Comparison of ENCODE assay signal across 15 cellular contexts in genomic region chr3:177037241-177037640, GRCh38.
DNase-seq lines count a peak whose midpoint lies in the region; ATAC-seq, FAIRE-seq and TF ChIP-seq lines count a peak whose summit lies in the region.
"Had no signal": no experiment of that assay in that cellular context is flagged by ENCODE, and none has a peak within 500 bp of the region (broad histone marks: within the 10 kb centered on the region; RNA-seq: fewer than 3 reads in every experiment).

No MANE protein-coding gene starts in this region.

- CTCF ChIA-PET in mammary epithelial cell (lab: Charles Lee; ENCODE audit: low non-redundant PET): no interaction called here
- CTCF ChIA-PET in IMR-90 (lab: Yijun Ruan, JAX): no interaction called here

- H3K9me3 ChIP-seq in mammary epithelial cell (replicated peaks; ENCODE audit: insufficient read depth, low read length) (no peaks in the 10 kb centered on the region), breast epithelium (no peaks in the 10 kb centered on the region), IMR-90 (ENCODE audit: control insufficient read depth, insufficient read depth, low read length) (no peaks in the 10 kb centered on the region)
- H3K9me3 ChIP-seq: thyroid gland had no signal

- H2AFZ ChIP-seq in mammary epithelial cell (ENCODE audit: low read depth, low read length) (no peak overlapping the region), IMR-90 (replicated peaks; ENCODE audit: low read length, poor library complexity) (no peak overlapping the region)

- no peak overlapping the region for H2AK9ac ChIP-seq in IMR-90 (replicated peaks; ENCODE audit: low read depth, low read length, poor library complexity)

- no peak overlapping the region for H3K4ac ChIP-seq in IMR-90 (ENCODE audit: low read depth, low read length)

- dilution Hi-C loops in mammary epithelial cell (cut with HindIII; ENCODE audit: low sequenced_read_pairs) (no loop called here), IMR-90 (cut with HindIII; ENCODE audit: low sequenced_read_pairs, unreplicated experiment) (no loop called here)

- intact Hi-C loops in mammary epithelial cell (cut with micrococcal nuclease): no loop called here
- intact Hi-C loops in breast epithelium (cut with DNase I; ENCODE audit: low total_unique reads): no loop called here
- intact Hi-C loops in IMR-90 (cut with micrococcal nuclease): no loop called here

- no peak overlapping the region for H4K8ac ChIP-seq in IMR-90 (ENCODE audit: low read depth in 2 of 2, low read length in 2 of 2)

- POLR2A ChIA-PET in IMR-90 (lab: Charles Lee; ENCODE audit: unreplicated experiment): no interaction called here

- no peaks in the 10 kb centered on the region for H3K27me3 ChIP-seq in mammary epithelial cell (ENCODE audit: insufficient read depth, low read length)
- H3K27me3 ChIP-seq in breast epithelium: no peaks in the 10 kb centered on the region
- H3K27me3 ChIP-seq in IMR-90 (ENCODE audit: control insufficient read depth, insufficient read depth, low read length): no peaks in the 10 kb centered on the region
- no peaks in the 10 kb centered on the region for H3K27me3 ChIP-seq in bronchial epithelial cell (ENCODE audit: control insufficient read depth, insufficient read depth, low read length)
- H3K27me3 ChIP-seq: thyroid gland had no signal

- H3K4me2 ChIP-seq in mammary epithelial cell (ENCODE audit: insufficient read depth, low read depth, low read length): no peak overlapping the region
- no peak overlapping the region for H3K4me2 ChIP-seq in IMR-90 (ENCODE audit: low read depth, low read length)

- in situ Hi-C loops in mammary epithelial cell (cut with MboI; ENCODE audit: low sequenced_read_pairs in 2 of 2) (no loop called here), IMR-90 (cut with MboI; ENCODE audit: low sequenced_read_pairs) (no loop called here)

- no peak overlapping the region for H4K5ac ChIP-seq in IMR-90 (ENCODE audit: low read depth, low read length)

- no peak overlapping the region for H3K18ac ChIP-seq in IMR-90 (ENCODE audit: low read depth, low read length)

- no peak overlapping the region for H3K27ac ChIP-seq in mammary epithelial cell (ENCODE audit: insufficient read depth, low read depth, low read length)
- H3K27ac ChIP-seq in breast epithelium: no peak overlapping the region
- H3K27ac ChIP-seq in IMR-90 (ENCODE audit: insufficient read depth, low read length): no peak overlapping the region
- H3K27ac ChIP-seq: thyroid gland had no signal

- TF ChIP-seq CTCF in mammary epithelial cell (conservative IDR thresholded peaks at IDR 0.05 in 1 of 2, IDR thresholded peaks at IDR 0.05 in 1 of 2; ENCODE audit: extremely low read depth in 1 of 2, insufficient read depth in 1 of 2, low read depth in 1 of 2, low read length in 2 of 2): no peak
- no peak for TF ChIP-seq CTCF in breast epithelium (IDR thresholded peaks at IDR 0.05)
- no peak for TF ChIP-seq CTCF in IMR-90 (conservative IDR thresholded peaks at IDR 0.05; ENCODE audit: low read depth, low read length)
- no peak for TF ChIP-seq CTCF in bronchial epithelial cell (IDR thresholded peaks at IDR 0.05; ENCODE audit: insufficient read depth, low read length, severe bottlenecking)

- no peak overlapping the region for H3K23ac ChIP-seq in IMR-90 (ENCODE audit: low read depth, low read length)

- no peak overlapping the region for H3K56ac ChIP-seq in IMR-90 (ENCODE audit: extremely low read depth, insufficient read depth, low read length)

- H3K36me3 ChIP-seq in mammary epithelial cell (ENCODE audit: insufficient read depth, low read length) (peaks cover 35% of the 10 kb centered on the region), breast epithelium (no peaks in the 10 kb centered on the region), IMR-90 (ENCODE audit: control insufficient read depth, insufficient read depth, low read length) (peaks cover 30% of the 10 kb centered on the region), bronchial epithelial cell (ENCODE audit: control insufficient read depth, insufficient read depth, low read length) (peaks cover 9% of the 10 kb centered on the region)

- H3K9me1 ChIP-seq in IMR-90 (ENCODE audit: insufficient read depth, low read length): peaks cover 5% of the 10 kb centered on the region

- H3K79me1 ChIP-seq in IMR-90 (ENCODE audit: low read depth in 1 of 2, low read length in 2 of 2): peaks cover 12 to 31% of the 10 kb centered on the region in 2 experiments

- H3K4me3 ChIP-seq in mammary epithelial cell (replicated peaks in 1 of 3; ENCODE audit: insufficient read depth in 1 of 3, low read depth in 2 of 3, low read length in 3 of 3) (no peak overlapping the region), breast epithelium (no peak overlapping the region), IMR-90 (ENCODE audit: insufficient read depth, low read depth, low read length) (no peak overlapping the region), bronchial epithelial cell (ENCODE audit: low read depth, low read length) (no peak overlapping the region)
- H3K4me3 ChIP-seq: thyroid gland had no signal

- ATAC-seq in IMR-90 (ENCODE audit: low read depth): no peak
- ATAC-seq: natural killer cell treated with Interleukin-12 subunit alpha and Interleukin-12 subunit beta and Interleukin-15 and Interleukin-18, amount 100 ng/mL, for 72 hours; WTC11 had no signal

- H3K14ac ChIP-seq in IMR-90 (replicated peaks; ENCODE audit: low read depth, low read length): no peak overlapping the region

- H3K4me1 ChIP-seq in mammary epithelial cell (ENCODE audit: insufficient read depth, low read length) (peaks cover 23% of the 10 kb centered on the region), breast epithelium (peaks cover 0 to 4% of the 10 kb centered on the region in 2 donors), IMR-90 (ENCODE audit: control insufficient read depth, insufficient read depth, low read length) (peaks cover 5% of the 10 kb centered on the region)

- no peak overlapping the region for H2BK5ac ChIP-seq in IMR-90 (ENCODE audit: low read depth, low read length, poor library complexity, severe bottlenecking)

- TF ChIP-seq RAD21 in IMR-90 (IDR thresholded peaks at IDR 0.05; ENCODE audit: low read length): no peak

- H4K91ac ChIP-seq in IMR-90 (ENCODE audit: insufficient read depth, low read depth, low read length): no peak overlapping the region

- no peak for FAIRE-seq in bronchial epithelial cell (lab: Jason Lieb, UNC)
- FAIRE-seq: H1 had no signal

- WGBS in mammary epithelial cell (ENCODE audit: low coverage, missing lambda C conversion rate): 90% methylated on average over 3 of the region's 4 CpGs
- no CpG with 5 or more reads among the region's 4 CpGs for WGBS in IMR-90 (ENCODE audit: extremely low coverage in 2 of 2, insufficient read length in 1 of 2), 2 experiments

- H3K9ac ChIP-seq in mammary epithelial cell (ENCODE audit: insufficient read depth, low read length) (no peak overlapping the region), IMR-90 (ENCODE audit: low read depth, low read length) (no peak overlapping the region)

- DNase-seq in mammary epithelial cell (peak; percentile 31), breast epithelium (ENCODE audit: low spot score in 2 of 2) (no peak), IMR-90 (peak; percentile 17), bronchial epithelial cell (ENCODE audit: low read depth) (peak; percentile 65), NCI-H1436 (lab: John Stamatoyannopoulos, UW) (no peak), islet precursor cell (no peak)
- DNase-seq in stimulated activated CD4-positive, alpha-beta T cell treated with anti-CD3 and anti-CD28 coated beads, Interleukin-4, amount 100 ng/mL, for 4 hours: peak; percentile 15 to 29
- DNase-seq in stimulated activated naive CD4-positive, alpha-beta T cell treated with Interleukin-2 at 50 U/mL for 16 hours (lab: John Stamatoyannopoulos, UW): no peak
- DNase-seq: Calu3, Kasumi-1, RPMI8226, thyroid gland had no signal

- TF ChIP-seq POLR2A in breast epithelium (IDR thresholded peaks at IDR 0.05) (no peak), IMR-90 (IDR thresholded peaks at IDR 0.05; ENCODE audit: low read depth, low read length) (no peak)

- H2BK20ac ChIP-seq in IMR-90 (ENCODE audit: low read depth, low read length): no peak overlapping the region

- H2BK120ac ChIP-seq in IMR-90 (ENCODE audit: low read depth, low read length): no peak overlapping the region

- H2BK15ac ChIP-seq in IMR-90 (ENCODE audit: low read depth, low read length): no peak overlapping the region

- H3K79me2 ChIP-seq in mammary epithelial cell (ENCODE audit: insufficient read depth, low read length): peaks cover 14% of the 10 kb centered on the region

- H2AK5ac ChIP-seq in IMR-90 (ENCODE audit: low read depth, low read length): no peak overlapping the region

- no TSS peak for BruUV-seq in mammary epithelial cell (replicated peaks; lab: Mats Ljungman, UMichigan)
- BruUV-seq in IMR-90 (replicated peaks; lab: Mats Ljungman, UMichigan): no TSS peak

- H4K20me1 ChIP-seq in mammary epithelial cell (ENCODE audit: insufficient read depth, low read length): no peaks in the 10 kb centered on the region
- peaks cover 4% of the 10 kb centered on the region; the same call in 1 of the 2 replicates for H4K20me1 ChIP-seq in IMR-90 (ENCODE audit: insufficient read depth, low read length)

TF ChIP-seq in IMR-90, 13 proteins besides CTCF, POLR2A, EP300 and RAD21:
- no peak for TF ChIP-seq RFX5 (IDR thresholded peaks at IDR 0.05; ENCODE audit: low read depth, low read length)
- no peak for TF ChIP-seq MAZ (IDR thresholded peaks at IDR 0.05; ENCODE audit: borderline replicate concordance, low read depth, low read length)
- TF ChIP-seq USF2 (IDR thresholded peaks at IDR 0.05; ENCODE audit: low read depth, low read length): no peak

Comparison
In these comparisons a context has a peak if more than half of its experiments do, and no peak if none do; other contexts are left out.
1. DNase-seq: peak in mammary epithelial cell (single experiment), IMR-90 (single experiment), bronchial epithelial cell (single experiment) and stimulated activated CD4-positive, alpha-beta T cell treated with anti-CD3 and anti-CD28 coated beads, Interleukin-4, amount 100 ng/mL, for 4 hours (2 of 2); none in breast epithelium (0 of 2), NCI-H1436 (single experiment), islet precursor cell (single experiment) and stimulated activated naive CD4-positive, alpha-beta T cell treated with Interleukin-2 at 50 U/mL for 16 hours (single experiment).